8 cellular contexts compared by ENCODE assay signal in genomic region chr9:31119882-31120481, GRCh38.
A peak's percentile ranks its signal among the peaks of the same experiment; 100 is the strongest.
DNase-seq lines count a peak whose midpoint lies in the region; ATAC-seq and TF ChIP-seq lines count a peak whose summit lies in the region.

No MANE protein-coding gene starts in this region.

- no peaks in the 10 kb centered on the region for H3K27me3 Mint-ChIP-seq in Calu3 (ENCODE audit: unreplicated experiment)
- peaks cover 0 to 6% (median 0%) of the 10 kb centered on the region in 5 donors for H3K27me3 Mint-ChIP-seq in naive thymus-derived CD4-positive, alpha-beta T cell

- H3K4me3 Mint-ChIP-seq in Calu3 (ENCODE audit: low read depth, unreplicated experiment): no peak overlapping the region
- H3K4me3 Mint-ChIP-seq in naive thymus-derived CD4-positive, alpha-beta T cell: no peak overlapping the region

- H3K27me3 ChIP-seq in naive thymus-derived CD4-positive, alpha-beta T cell (ENCODE audit: control insufficient read depth in 2 of 2, insufficient read depth in 2 of 2, low read length in 2 of 2): no peaks in the 10 kb centered on the region

- CTCF ChIA-PET in Calu3 (lab: Charles Lee): interaction anchor here (0.7 kb wide), 1 partner anchor 184 kb away, joined by 3 read pairs; no protein-coding TSS in a partner anchor
- CTCF ChIA-PET in naive thymus-derived CD4-positive, alpha-beta T cell (lab: Charles Lee): interaction anchor here (0.6 to 2.1 kb wide), 8 partner anchors 115 to 680 kb away, joined by 3 to 16 read pairs (median 4); no protein-coding TSS in a partner anchor

- POLR2A ChIA-PET in naive thymus-derived CD4-positive, alpha-beta T cell (lab: Charles Lee): interaction anchor here (1.0 kb wide), 1 partner anchor 182 kb away, joined by 3 read pairs; no protein-coding TSS in a partner anchor

- TF ChIP-seq CTCF in Calu3 (IDR thresholded peaks at IDR 0.05; ENCODE audit: unreplicated experiment): peak; percentile 40

- peaks cover 4% of the 10 kb centered on the region for H3K9me3 Mint-ChIP-seq in Calu3 (ENCODE audit: low read depth, unreplicated experiment)
- peaks cover 0 to 21% (median 6%) of the 10 kb centered on the region in 11 donors for H3K9me3 Mint-ChIP-seq in naive thymus-derived CD4-positive, alpha-beta T cell

- no peaks in the 10 kb centered on the region for H3K4me1 Mint-ChIP-seq in Calu3 (ENCODE audit: low read depth, unreplicated experiment)
- H3K4me1 Mint-ChIP-seq in naive thymus-derived CD4-positive, alpha-beta T cell: peaks cover 0 to 8% (median 6%) of the 10 kb centered on the region in 7 donors

- no peaks in the 10 kb centered on the region for H3K36me3 Mint-ChIP-seq in Calu3 (ENCODE audit: insufficient read depth, unreplicated experiment)
- H3K36me3 Mint-ChIP-seq in naive thymus-derived CD4-positive, alpha-beta T cell: peaks cover 0 to 14% (median 4%) of the 10 kb centered on the region in 5 donors

- peak; percentile 90 for ATAC-seq in GM19395 (IDR thresholded peaks at IDR 0.05; ENCODE audit: unreplicated experiment)
- peak; percentile 88 for ATAC-seq in HG03565 (IDR thresholded peaks at IDR 0.05; ENCODE audit: unreplicated experiment)
- peak; percentile 76 for ATAC-seq in naive thymus-derived CD4-positive, alpha-beta T cell

- no peaks in the 10 kb centered on the region for H3K4me1 ChIP-seq in naive thymus-derived CD4-positive, alpha-beta T cell (ENCODE audit: control insufficient read depth in 2 of 2, insufficient read depth in 2 of 2, low read length in 2 of 2)

- no peaks in the 10 kb centered on the region for H3K9me3 ChIP-seq in naive thymus-derived CD4-positive, alpha-beta T cell (ENCODE audit: control insufficient read depth in 2 of 3, low read length in 3 of 3)

- DNase-seq in Calu3 (peak; percentile 11), SK-N-DZ (ENCODE audit: low spot score) (peak; percentile 27), dermis blood vessel endothelial cell (peak; percentile 65), NOMO-1 treated with DMSO at 0.1 percent for 48 hours (lab: John Stamatoyannopoulos, UW; ENCODE audit: unreplicated experiment) (no peak), putamen (ENCODE audit: low spot score) (no peak)
- DNase-seq in naive thymus-derived CD4-positive, alpha-beta T cell: peak in 8 of 9 donors; percentile 7 to 70 (median 60)

- intact Hi-C loops in Calu3 (cut with micrococcal nuclease; ENCODE audit: unreplicated experiment): loop anchor here (1.0 to 10.0 kb wide), 2 partner anchors 185 to 680 kb away; no protein-coding TSS in a partner anchor
- intact Hi-C loops in naive thymus-derived CD4-positive, alpha-beta T cell (cut with micrococcal nuclease): loop anchor here (1.0 to 10.0 kb wide), 11 partner anchors 140 to 1131 kb away; no protein-coding TSS in a partner anchor

- no peaks in the 10 kb centered on the region for H3K36me3 ChIP-seq in naive thymus-derived CD4-positive, alpha-beta T cell (ENCODE audit: control insufficient read depth in 2 of 3, insufficient read depth in 3 of 3, low read length in 3 of 3)

- no peak overlapping the region for H3K27ac Mint-ChIP-seq in Calu3 (ENCODE audit: unreplicated experiment)
- H3K27ac Mint-ChIP-seq in naive thymus-derived CD4-positive, alpha-beta T cell: peak overlapping the region in 3 of 9 donors; percentile 9 to 34 (median 23)

- no TSS peak for BruUV-seq in Calu3 (replicated peaks; lab: Mats Ljungman, UMichigan)

- no peak overlapping the region for H3K27ac ChIP-seq in naive thymus-derived CD4-positive, alpha-beta T cell (ENCODE audit: low read depth, low read length)

- no peak overlapping the region for H3K4me3 ChIP-seq in naive thymus-derived CD4-positive, alpha-beta T cell (ENCODE audit: low read length)

Comparison
In these comparisons a context has a peak if more than half of its experiments do, and no peak if none do; other contexts are left out.
1. DNase-seq: peak in Calu3 (single experiment), SK-N-DZ (single experiment), dermis blood vessel endothelial cell (single experiment) and naive thymus-derived CD4-positive, alpha-beta T cell (8 of 9); none in NOMO-1 treated with DMSO at 0.1 percent for 48 hours (single experiment) and putamen (single experiment).
2. Peak in every context shown above with its lines, with median percentiles within 50 percentile points of each other: ATAC-seq.